ENCODE assay signal across 17 cellular contexts in the genomic region with DNA sequence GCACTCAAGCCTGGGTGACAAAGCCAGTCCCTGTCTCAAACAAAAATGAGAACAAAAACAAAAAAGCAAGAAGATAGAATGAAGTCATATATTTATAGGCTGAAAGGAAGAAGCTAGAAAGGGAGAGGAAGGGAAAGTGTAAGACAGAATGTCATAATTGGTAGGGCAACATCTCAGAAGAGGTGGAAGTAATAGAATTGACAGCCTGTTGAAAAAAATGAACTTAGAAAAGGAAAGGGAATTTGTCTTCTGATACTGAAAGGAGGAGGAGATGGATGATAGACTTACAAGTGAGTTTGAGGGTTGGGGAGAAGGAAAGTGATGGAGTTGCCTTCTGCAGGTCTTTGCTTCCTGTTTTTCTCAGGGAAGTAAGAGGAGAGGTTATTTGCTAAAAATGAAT.
"Had no signal": no experiment of that assay in that cellular context is flagged by ENCODE, and none has a peak within 500 bp of the region (broad histone marks: within the 10 kb centered on the region; RNA-seq: fewer than 3 reads in every experiment).

No MANE protein-coding gene starts in this region.

- ATAC-seq: effector memory CD8-positive, alpha-beta T cell; natural killer cell; psoas muscle; right cardiac atrium; stimulated activated effector memory CD8-positive, alpha-beta T cell treated with anti-CD3 and anti-CD28 coated beads, Interleukin-12 subunit alpha, Interleukin-12 subunit beta, amount 100 ng/mL, for 72 hours had no signal

- DNase-seq: effector memory CD8-positive, alpha-beta T cell; erythroblast; esophagus squamous epithelium; natural killer cell; occipital lobe; ovary; posterior cingulate gyrus; psoas muscle; right cardiac atrium; sigmoid colon; stimulated activated CD4-positive, alpha-beta T cell treated with anti-CD3 and anti-CD28 coated beads, Interleukin-2, amount 100 ng/mL, for 24 hours; stimulated activated CD4-positive, alpha-beta T cell treated with anti-CD3 and anti-CD28 coated beads, Interleukin-4, amount 100 ng/mL, for 24 hours; stimulated activated naive CD4-positive, alpha-beta T cell treated with Interleukin-2 at 50 U/mL for 16 hours; stomach; thyroid gland; trophoblast cell had no signal
